10 cellular contexts compared by ENCODE assay signal in genomic region chr10:63603709-63604445, GRCh38.
DNase-seq lines count a peak whose midpoint lies in the region; ATAC-seq and TF ChIP-seq lines count a peak whose summit lies in the region.
"Had no signal": no experiment of that assay in that cellular context is flagged by ENCODE, and none has a peak within 500 bp of the region (broad histone marks: within the 10 kb centered on the region; RNA-seq: fewer than 3 reads in every experiment).

No MANE protein-coding gene starts in this region.

- DNase-seq in activated B cell treated with CpG ODN at 0.5 μM for 24 hours: no peak
- peak; percentile 62 for DNase-seq in smooth muscle cell of the brain vasculature (ENCODE audit: low read depth, low spot score)
- no peak for DNase-seq in activated CD4-positive, CD25-positive, alpha-beta regulatory T cell (lab: John Stamatoyannopoulos, UW)
- no peak for DNase-seq in neuronal stem cell (ENCODE audit: low spot score)
- no peak for DNase-seq in NCI-H2029 treated with DMSO at 0.1 percent for 48 hours (lab: John Stamatoyannopoulos, UW)
- DNase-seq: DND-41, WERI-Rb-1 had no signal

- peak overlapping the region; percentile 24 for H3K27ac Mint-ChIP-seq in activated B cell treated with CpG ODN at 0.5 μM for 24 hours

- POLR2A ChIA-PET in activated B cell treated with CpG ODN at 0.5 μM for 24 hours (lab: Charles Lee): interaction anchor here (0.6 kb wide), 1 partner anchor 82 kb away, joined by 5 read pairs; no protein-coding TSS in a partner anchor

- H3K9me3 Mint-ChIP-seq in activated B cell treated with CpG ODN at 0.5 μM for 24 hours: no peaks in the 10 kb centered on the region

- no peak overlapping the region for H3K18ac ChIP-seq in neuronal stem cell (ENCODE audit: low read length)

- peaks cover 0 to 7% of the 10 kb centered on the region in 2 donors for H3K4me1 ChIP-seq in neuronal stem cell (ENCODE audit: control insufficient read depth in 2 of 2, insufficient read depth in 1 of 2, low read depth in 1 of 2, low read length in 2 of 2)

- no peak overlapping the region for H2BK120ac ChIP-seq in neuronal stem cell (ENCODE audit: low read depth, low read length)

- no peak overlapping the region for H3K14ac ChIP-seq in neuronal stem cell (ENCODE audit: low read length)

- H3K27me3 ChIP-seq in neuronal stem cell (ENCODE audit: control insufficient read depth in 3 of 3, insufficient read depth in 3 of 3, low read depth in 1 of 3, low read length in 3 of 3): no peaks in the 10 kb centered on the region
- H3K27me3 ChIP-seq: esophagus muscularis mucosa had no signal

- H4K91ac ChIP-seq in neuronal stem cell (ENCODE audit: low read depth, low read length, poor library complexity): no peak overlapping the region

- no peak overlapping the region for H3K23ac ChIP-seq in neuronal stem cell (ENCODE audit: low read depth, low read length, poor library complexity)

- no peak overlapping the region for H3K27ac ChIP-seq in neuronal stem cell (replicated peaks; ENCODE audit: low read length)
- H3K27ac ChIP-seq: esophagus muscularis mucosa, WERI-Rb-1 had no signal

- WGBS in neuronal stem cell (ENCODE audit: extremely low coverage in 2 of 2, insufficient read length in 2 of 2, insufficient replicate concordance in 1 of 2), 2 donors: no CpG with 5 or more reads among the region's 7 CpGs

- H2BK15ac ChIP-seq in neuronal stem cell (ENCODE audit: low read length): no peak overlapping the region

- ATAC-seq in GM19025 (IDR thresholded peaks at IDR 0.05; ENCODE audit: low read depth, unreplicated experiment) (peak; percentile 63), HG02678 (IDR thresholded peaks at IDR 0.05; ENCODE audit: unreplicated experiment) (peak; percentile 91), activated B cell treated with CpG ODN at 0.5 μM for 24 hours (ENCODE audit: low read depth) (peak; percentile 70)

- CTCF ChIA-PET in activated B cell treated with CpG ODN at 0.5 μM for 24 hours (lab: Charles Lee): no interaction called here

- no peaks in the 10 kb centered on the region for H3K27me3 Mint-ChIP-seq in activated B cell treated with CpG ODN at 0.5 μM for 24 hours

- H3K4me2 ChIP-seq in neuronal stem cell (ENCODE audit: insufficient read depth, low read length, poor library complexity, severe bottlenecking): no peak overlapping the region

- H3K36me3 ChIP-seq in neuronal stem cell (replicated peaks in 1 of 2; ENCODE audit: control insufficient read depth in 2 of 2, insufficient read depth in 2 of 2, low read length in 2 of 2): peaks cover 1 to 41% of the 10 kb centered on the region in 2 donors

- no peak for TF ChIP-seq CTCF in activated B cell treated with CpG ODN at 0.5 μM for 24 hours (IDR thresholded peaks at IDR 0.05)

- H3K79me1 ChIP-seq in neuronal stem cell (ENCODE audit: low read depth, low read length): no peaks in the 10 kb centered on the region

- H2AFZ ChIP-seq in neuronal stem cell (ENCODE audit: low read length): no peak overlapping the region

- peaks cover 35% of the 10 kb centered on the region for H3K4me1 Mint-ChIP-seq in activated B cell treated with CpG ODN at 0.5 μM for 24 hours

- H4K8ac ChIP-seq in neuronal stem cell (ENCODE audit: low read depth, low read length): no peak overlapping the region

- H3K4ac ChIP-seq in neuronal stem cell (ENCODE audit: low read length): no peak overlapping the region

- no peak overlapping the region for H2BK5ac ChIP-seq in neuronal stem cell (ENCODE audit: low read length)

- H2BK12ac ChIP-seq in neuronal stem cell (ENCODE audit: low read length): no peak overlapping the region

- H2AK5ac ChIP-seq in neuronal stem cell (ENCODE audit: low read depth, low read length): no peak overlapping the region

- H3K4me3 ChIP-seq in neuronal stem cell (ENCODE audit: low read length in 2 of 2): no peak overlapping the region
- H3K4me3 ChIP-seq: esophagus muscularis mucosa had no signal

- peaks cover 9% of the 10 kb centered on the region for H3K36me3 Mint-ChIP-seq in activated B cell treated with CpG ODN at 0.5 μM for 24 hours (ENCODE audit: low read depth)

- intact Hi-C loops in activated B cell treated with CpG ODN at 0.5 μM for 24 hours (cut with micrococcal nuclease): no loop called here

- no peaks in the 10 kb centered on the region for H3K9me3 ChIP-seq in neuronal stem cell (replicated peaks in 1 of 2; ENCODE audit: control insufficient read depth in 2 of 2, insufficient read depth in 1 of 2, low read depth in 1 of 2, low read length in 2 of 2)
- H3K9me3 ChIP-seq: esophagus muscularis mucosa had no signal

- no peak overlapping the region for H3K9ac ChIP-seq in neuronal stem cell (ENCODE audit: low read depth, low read length, poor library complexity)

- H3K4me3 Mint-ChIP-seq in activated B cell treated with CpG ODN at 0.5 μM for 24 hours: no peak overlapping the region
